10 cellular contexts compared by ENCODE assay signal in genomic region chr11:73907191-73907590, GRCh38. TPM values are rescaled to one million over a fixed set of nuclear protein-coding genes. Genes with fewer than 3 reads are reported as not detected.
DNase-seq lines count a peak whose midpoint lies in the region; ATAC-seq and TF ChIP-seq lines count a peak whose summit lies in the region.
"Had no signal": no experiment of that assay in that cellular context is flagged by ENCODE, and none has a peak within 500 bp of the region (broad histone marks: within the 10 kb centered on the region; RNA-seq: fewer than 3 reads in every experiment).

No MANE protein-coding gene starts in this region.

- no peaks in the 10 kb centered on the region for H3K27me3 Mint-ChIP-seq in activated CD8-positive, alpha-beta T cell treated with anti-CD3 and anti-CD28 coated beads for 36 hours
- no peaks in the 10 kb centered on the region for H3K27me3 Mint-ChIP-seq in stimulated activated memory B cell treated with anti-CD40 and anti-IgM and Interleukin-4, amounts not matched to agents 10 μg/mL and 1 μg/mL and 100 μg/mL, for 72 hours

- peaks cover 17% of the 10 kb centered on the region for H3K36me3 Mint-ChIP-seq in activated CD8-positive, alpha-beta T cell treated with anti-CD3 and anti-CD28 coated beads for 36 hours (ENCODE audit: low read depth)
- H3K36me3 Mint-ChIP-seq in stimulated activated memory B cell treated with anti-CD40 and anti-IgM and Interleukin-4, amounts not matched to agents 10 μg/mL and 1 μg/mL and 100 μg/mL, for 72 hours, result peaks cover 50% of the 10 kb centered on the region

- H3K4me3 ChIP-seq in AG10803 (ENCODE audit: low read length) (no peak overlapping the region), A673 (ENCODE audit: low read depth, low read length, poor library complexity, severe bottlenecking) (no peak overlapping the region)

- H3K27ac ChIP-seq in A673 (ENCODE audit: low read depth, low read length, poor library complexity, severe bottlenecking), result no peak overlapping the region

- no peak overlapping the region for H3K4me3 Mint-ChIP-seq in activated CD8-positive, alpha-beta T cell treated with anti-CD3 and anti-CD28 coated beads for 36 hours
- H3K4me3 Mint-ChIP-seq in stimulated activated memory B cell treated with anti-CD40 and anti-IgM and Interleukin-4, amounts not matched to agents 10 μg/mL and 1 μg/mL and 100 μg/mL, for 72 hours, result no peak overlapping the region

- peak overlapping the region; percentile 3 for H3K27ac Mint-ChIP-seq in activated CD8-positive, alpha-beta T cell treated with anti-CD3 and anti-CD28 coated beads for 36 hours
- H3K27ac Mint-ChIP-seq in stimulated activated memory B cell treated with anti-CD40 and anti-IgM and Interleukin-4, amounts not matched to agents 10 μg/mL and 1 μg/mL and 100 μg/mL, for 72 hours, result no peak overlapping the region

- intact Hi-C loops in activated CD8-positive, alpha-beta T cell treated with anti-CD3 and anti-CD28 coated beads for 36 hours (cut with micrococcal nuclease), result no loop called here
- intact Hi-C loops in A673 (cut with micrococcal nuclease; ENCODE audit: unreplicated experiment), result no loop called here

- peak; percentile 82 for ATAC-seq in activated CD8-positive, alpha-beta T cell treated with anti-CD3 and anti-CD28 coated beads for 36 hours
- ATAC-seq in stimulated activated memory B cell treated with anti-CD40 and anti-IgM and Interleukin-4, amounts not matched to agents 10 μg/mL and 1 μg/mL and 100 μg/mL, for 72 hours, result no peak
- no peak for ATAC-seq in HG03175 (IDR thresholded peaks at IDR 0.05; ENCODE audit: unreplicated experiment)

- TF ChIP-seq CTCF in AG10803 (conservative IDR thresholded peaks at IDR 0.05; ENCODE audit: low read length) (peak; percentile 26), A673 (conservative IDR thresholded peaks at IDR 0.05; ENCODE audit: low read depth, low read length) (no peak)
- no peak for TF ChIP-seq CTCF in activated CD8-positive, alpha-beta T cell treated with anti-CD3 and anti-CD28 coated beads for 36 hours (IDR thresholded peaks at IDR 0.05)

- DNase-seq in AG10803 (ENCODE audit: low read depth), result peak; percentile 23
- DNase-seq in HPDE6-E6E7 (ENCODE audit: extremely low spot score), result peak; percentile 83
- DNase-seq in activated CD8-positive, alpha-beta T cell treated with anti-CD3 and anti-CD28 coated beads for 36 hours, result peak; percentile 39
- DNase-seq in iPS-NIHi7 (ENCODE audit: extremely low spot score), result peak; percentile 38
- DNase-seq in A673 (ENCODE audit: low spot score), result no peak
- DNase-seq in T-helper 1 cell, result no peak
- DNase-seq: amygdala had no signal

- POLR2A ChIA-PET in activated CD8-positive, alpha-beta T cell treated with anti-CD3 and anti-CD28 coated beads for 36 hours (lab: Charles Lee), result no interaction called here
- POLR2A ChIA-PET in A673 (lab: Charles Lee; ENCODE audit: low non-redundant PET), result no interaction called here

- H3K9me3 Mint-ChIP-seq in activated CD8-positive, alpha-beta T cell treated with anti-CD3 and anti-CD28 coated beads for 36 hours, result no peaks in the 10 kb centered on the region
- H3K9me3 Mint-ChIP-seq in stimulated activated memory B cell treated with anti-CD40 and anti-IgM and Interleukin-4, amounts not matched to agents 10 μg/mL and 1 μg/mL and 100 μg/mL, for 72 hours, result no peaks in the 10 kb centered on the region

- CTCF ChIA-PET in activated CD8-positive, alpha-beta T cell treated with anti-CD3 and anti-CD28 coated beads for 36 hours (lab: Charles Lee), result interaction anchor here (1.0 to 1.2 kb wide), 2 partner anchors 282 to 543 kb away, joined by 3 to 4 read pairs; no protein-coding TSS in a partner anchor
- CTCF ChIA-PET in A673 (lab: Charles Lee), result no interaction called here

- H3K9me3 ChIP-seq in A673 (ENCODE audit: low read depth, low read length, poor library complexity, severe bottlenecking), result no peaks in the 10 kb centered on the region

- H3K4me1 Mint-ChIP-seq in activated CD8-positive, alpha-beta T cell treated with anti-CD3 and anti-CD28 coated beads for 36 hours (ENCODE audit: low read depth), result no peaks in the 10 kb centered on the region
- H3K4me1 Mint-ChIP-seq in stimulated activated memory B cell treated with anti-CD40 and anti-IgM and Interleukin-4, amounts not matched to agents 10 μg/mL and 1 μg/mL and 100 μg/mL, for 72 hours, result no peaks in the 10 kb centered on the region

- H3K36me3 ChIP-seq in A673 (ENCODE audit: insufficient read depth, low read length, poor library complexity, severe bottlenecking), result peaks cover 2% of the 10 kb centered on the region

- no peaks in the 10 kb centered on the region for H3K27me3 ChIP-seq in A673 (replicated peaks; ENCODE audit: insufficient read depth, low read depth, low read length, poor library complexity)

- no TSS peak for BruUV-seq in A673 (replicated peaks; lab: Mats Ljungman, UMichigan)

- no peaks in the 10 kb centered on the region for H3K4me1 ChIP-seq in A673 (ENCODE audit: insufficient read depth, low read length, poor library complexity, severe bottlenecking)

RNA-seq across cellular contexts. Expression of gene PAAF1, which starts 30.4 kb away (rescaled TPM):
- 10 to 100 TPM; 32.5 to 34.9 TPM for total RNA-seq in activated CD8-positive, alpha-beta T cell treated with anti-CD3 and anti-CD28 coated beads for 36 hours
- 20.3 and 25.0 TPM in 2 replicates for total RNA-seq in A673 (2021)

RNA-seq across cellular contexts. Expression of gene COA4, which starts 30.5 kb away (rescaled TPM):
- total RNA-seq in activated CD8-positive, alpha-beta T cell treated with anti-CD3 and anti-CD28 coated beads for 36 hours, result 100 to 1,000 TPM; 106 to 116 TPM
- 112 and 113 TPM in 2 replicates for total RNA-seq in A673 (2021)

RNA-seq across cellular contexts. Expression of gene DNAJB13, which starts 43.6 kb away (rescaled TPM):
- under 1 TPM in 1 of 2 experiments, not detected in 1; 0.18 TPM for total RNA-seq in activated CD8-positive, alpha-beta T cell treated with anti-CD3 and anti-CD28 coated beads for 36 hours
- total RNA-seq in A673 (2021), result 0.41 TPM in 1 of 2 replicates, not detected in the other
- total RNA-seq: mesenteric fat pad had no signal

Comparison
In these comparisons a context has a peak if more than half of its experiments do, and no peak if none do; other contexts are left out.
1. DNase-seq: peak in AG10803 (single experiment), HPDE6-E6E7 (single experiment), activated CD8-positive, alpha-beta T cell treated with anti-CD3 and anti-CD28 coated beads for 36 hours (single experiment) and iPS-NIHi7 (single experiment); none in A673 (single experiment) and T-helper 1 cell (0 of 5).